Comparison of ENCODE assay signal across 8 cellular contexts in the genomic region with DNA sequence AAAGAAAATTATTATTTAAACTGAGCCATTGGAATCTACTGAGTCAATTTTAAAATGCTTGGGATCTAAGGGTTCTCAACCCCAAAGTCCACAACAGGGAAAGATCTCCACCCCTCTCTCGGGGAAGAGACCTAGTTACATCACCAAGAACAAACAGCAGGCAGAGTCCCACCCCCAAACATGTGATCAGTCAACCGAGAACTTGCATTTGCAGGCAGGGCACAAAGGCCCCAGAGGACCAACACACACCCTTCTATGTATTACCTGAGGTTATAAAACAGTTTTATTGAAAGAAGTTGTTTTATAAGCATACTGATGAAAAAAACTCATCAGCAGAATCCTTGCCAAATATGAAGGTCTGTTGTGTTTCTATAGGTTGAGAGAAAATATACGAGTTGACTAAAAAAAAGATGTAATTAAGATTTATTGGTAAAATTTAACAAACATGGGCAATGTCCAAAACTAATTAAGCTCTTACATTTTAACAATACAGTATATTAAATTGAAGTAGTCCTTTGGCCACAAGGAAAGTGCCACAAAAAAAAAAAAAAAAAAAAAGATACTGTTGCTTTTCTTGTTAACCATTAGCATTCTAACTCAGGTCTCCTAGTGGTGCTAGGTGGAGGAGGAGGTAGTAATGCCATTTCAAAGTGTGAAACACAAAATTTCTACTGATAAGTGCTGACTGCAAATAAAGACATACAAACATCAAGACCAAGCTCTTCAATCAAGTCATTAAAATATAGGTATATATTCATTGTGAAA. TPM values are rescaled to one million over a fixed set of nuclear protein-coding genes. Genes with fewer than 3 reads are reported as not detected.
DNase-seq lines count a peak whose midpoint lies in the region; ATAC-seq and TF ChIP-seq lines count a peak whose summit lies in the region.

No MANE protein-coding gene starts in this region.

- peaks cover 25% of the 10 kb centered on the region for H3K4me1 ChIP-seq in CD8-positive, alpha-beta memory T cell (ENCODE audit: insufficient read depth, low read length)
- H3K4me1 ChIP-seq in HEK293 (ENCODE audit: control insufficient read depth, insufficient read depth, low read length) = peaks cover 14% of the 10 kb centered on the region; the same call in 1 of the 2 replicates
- H3K4me1 ChIP-seq in right lobe of liver = peaks cover 0 to 41% (median 9%) of the 10 kb centered on the region in 4 donors
- peaks cover 22% of the 10 kb centered on the region for H3K4me1 ChIP-seq in suprapubic skin

- no peaks in the 10 kb centered on the region for H3K27me3 Mint-ChIP-seq in CD8-positive, alpha-beta memory T cell

- H3K27ac Mint-ChIP-seq in CD8-positive, alpha-beta memory T cell = peak overlapping the region in 6 of 8 donors; percentile 31 to 77 (median 48)

- no peaks in the 10 kb centered on the region for H3K9me3 Mint-ChIP-seq in CD8-positive, alpha-beta memory T cell

- H3K4me3 Mint-ChIP-seq in CD8-positive, alpha-beta memory T cell = peak overlapping the region in 5 of 7 donors; percentile 19 to 45 (median 30)

- TF ChIP-seq POLR2A in right lobe of liver (IDR thresholded peaks at IDR 0.05) (no peak), suprapubic skin (IDR thresholded peaks at IDR 0.05) (no peak)

- H3K4me1 Mint-ChIP-seq in CD8-positive, alpha-beta memory T cell = peaks cover 16 to 24% (median 21%) of the 10 kb centered on the region in 3 donors

- H3K27me3 ChIP-seq in CD8-positive, alpha-beta memory T cell (ENCODE audit: insufficient read depth, low read length, poor library complexity, severe bottlenecking) = no peaks in the 10 kb centered on the region
- H3K27me3 ChIP-seq in dorsolateral prefrontal cortex (no peaks in the 10 kb centered on the region), right lobe of liver (no peaks in the 10 kb centered on the region), suprapubic skin (no peaks in the 10 kb centered on the region)

- CTCF ChIA-PET in CD8-positive, alpha-beta memory T cell (lab: Charles Lee) = no interaction called here
- CTCF ChIA-PET in HEK293 (lab: Yijun Ruan, JAX) = interaction anchor here (0.6 to 2.6 kb wide), 4 partner anchors 16 to 75 kb away, joined by 3 to 16 read pairs (median 4); no protein-coding TSS in a partner anchor

- H3K36me3 ChIP-seq in CD8-positive, alpha-beta memory T cell (ENCODE audit: insufficient read depth, low read length) = no peaks in the 10 kb centered on the region
- no peaks in the 10 kb centered on the region for H3K36me3 ChIP-seq in HEK293 (ENCODE audit: control insufficient read depth in 2 of 2, insufficient read depth in 1 of 2, low read length in 2 of 2)
- H3K36me3 ChIP-seq in right lobe of liver = no peaks in the 10 kb centered on the region
- no peaks in the 10 kb centered on the region for H3K36me3 ChIP-seq in suprapubic skin

- no peaks in the 10 kb centered on the region for H3K36me3 Mint-ChIP-seq in CD8-positive, alpha-beta memory T cell

- 33% methylated on average over 3 of the region's 3 CpGs for WGBS in right lobe of liver (ENCODE audit: insufficient coverage, low coverage, low lambda C conversion rate, missing lambda C conversion rate)
- WGBS in suprapubic skin = 42% methylated on average over 3 of the region's 3 CpGs

- intact Hi-C loops in dorsolateral prefrontal cortex (cut with DNase I) = loop anchor here (1.0 to 5.0 kb wide), 3 partner anchors 35 to 63 kb away; no protein-coding TSS in a partner anchor
- intact Hi-C loops in right lobe of liver (cut with DNase I) = no loop called here

- TF ChIP-seq EP300 in suprapubic skin (IDR thresholded peaks at IDR 0.05) = no peak

- H3K4me3 ChIP-seq in CD8-positive, alpha-beta memory T cell (ENCODE audit: low read length) = no peak overlapping the region
- H3K4me3 ChIP-seq in HEK293 (ENCODE audit: low read depth, low read length) (no peak overlapping the region), dorsolateral prefrontal cortex (peak overlapping the region in 57 of 59 donors; percentile 9 to 69 (median 54)), right lobe of liver (no peak overlapping the region), suprapubic skin (peak overlapping the region; percentile 27)

- ATAC-seq in right lobe of liver (peak; percentile 88 to 94 (median 93)), GM21576 (IDR thresholded peaks at IDR 0.05; ENCODE audit: unreplicated experiment) (no peak)

- no peak for DNase-seq in CD8-positive, alpha-beta memory T cell
- peak; percentile 46 for DNase-seq in RPMI7951 (ENCODE audit: low read depth)
- peak; percentile 11 to 89 (median 76) for DNase-seq in dorsolateral prefrontal cortex
- DNase-seq in right lobe of liver = peak; percentile 32 to 81 (median 81)
- peak in 1 of 2 donors; percentile 65 for DNase-seq in suprapubic skin (ENCODE audit: low spot score in 2 of 2)
- no peak for DNase-seq in stimulated activated CD4-positive, alpha-beta T cell treated with anti-CD3 and anti-CD28 coated beads, Interleukin-4, amount 100 ng/mL, for 1 hour

- H3K27ac ChIP-seq in CD8-positive, alpha-beta memory T cell (ENCODE audit: low read depth, low read length) = peak overlapping the region; percentile 65
- peak overlapping the region; percentile 29; the same call in 1 of the 2 replicates for H3K27ac ChIP-seq in HEK293 (ENCODE audit: extremely low read depth, low read depth, low read length)
- peak overlapping the region; percentile 30 to 99 (median 95) for H3K27ac ChIP-seq in dorsolateral prefrontal cortex
- H3K27ac ChIP-seq in right lobe of liver = peak overlapping the region in 1 of 3 donors; percentile 48
- H3K27ac ChIP-seq in suprapubic skin = peak overlapping the region; percentile 61

- TF ChIP-seq CTCF in HEK293 (tag by site-specific recombination; IDR thresholded peaks at IDR 0.05) (no peak), dorsolateral prefrontal cortex (IDR thresholded peaks at IDR 0.05 in 54 of 56, conservative IDR thresholded peaks at IDR 0.05 in 2 of 56; ENCODE audit: low read depth in 1 of 56, partially characterized antibody in 56 of 56) (peak in 9 of 56 donors; percentile 4 to 16 (median 12)), right lobe of liver (IDR thresholded peaks at IDR 0.05) (no peak), suprapubic skin (IDR thresholded peaks at IDR 0.05) (no peak)

- H3K9me3 ChIP-seq in CD8-positive, alpha-beta memory T cell (ENCODE audit: low read length) = no peaks in the 10 kb centered on the region
- H3K9me3 ChIP-seq in HEK293 (ENCODE audit: control insufficient read depth, insufficient read depth, low read depth, low read length) = no peaks in the 10 kb centered on the region
- H3K9me3 ChIP-seq in right lobe of liver = no peaks in the 10 kb centered on the region
- no peaks in the 10 kb centered on the region for H3K9me3 ChIP-seq in suprapubic skin

- POLR2A ChIA-PET in CD8-positive, alpha-beta memory T cell (lab: Charles Lee) = interaction anchor here (1.0 kb wide), 1 partner anchor 179 kb away, joined by 11 read pairs; no protein-coding TSS in a partner anchor
- POLR2A ChIA-PET in HEK293 (lab: Yijun Ruan, JAX) = interaction anchor here (0.6 to 1.5 kb wide), 3 partner anchors 34 to 179 kb away, joined by 3 to 5 read pairs (median 5); partner anchors contain the start of gene PPP3CB

TF ChIP-seq in HEK293, 187 proteins besides CTCF, POLR2A, EP300 and RAD21 (continues in another document):
- TF ChIP-seq KLF10 (tag by site-specific recombination; IDR thresholded peaks at IDR 0.05) (peak; percentile 84), ZBTB44 (tag by site-specific recombination; IDR thresholded peaks at IDR 0.05) (peak; percentile 77), ZNF10 (tag by site-specific recombination; IDR thresholded peaks at IDR 0.05) (no peak), ZNF404 (tag by site-specific recombination; IDR thresholded peaks at IDR 0.05) (no peak), SP3 (tag by site-specific recombination; IDR thresholded peaks at IDR 0.05) (0 out of 2 replicates have a peak, but pooled peaks have one; percentile 20), ZNF311 (tag by site-specific recombination; IDR thresholded peaks at IDR 0.05; ENCODE audit: borderline replicate concordance) (no peak), ZNF623 (tag by site-specific recombination; IDR thresholded peaks at IDR 0.05) (no peak)
- TF ChIP-seq, protein P1, sequence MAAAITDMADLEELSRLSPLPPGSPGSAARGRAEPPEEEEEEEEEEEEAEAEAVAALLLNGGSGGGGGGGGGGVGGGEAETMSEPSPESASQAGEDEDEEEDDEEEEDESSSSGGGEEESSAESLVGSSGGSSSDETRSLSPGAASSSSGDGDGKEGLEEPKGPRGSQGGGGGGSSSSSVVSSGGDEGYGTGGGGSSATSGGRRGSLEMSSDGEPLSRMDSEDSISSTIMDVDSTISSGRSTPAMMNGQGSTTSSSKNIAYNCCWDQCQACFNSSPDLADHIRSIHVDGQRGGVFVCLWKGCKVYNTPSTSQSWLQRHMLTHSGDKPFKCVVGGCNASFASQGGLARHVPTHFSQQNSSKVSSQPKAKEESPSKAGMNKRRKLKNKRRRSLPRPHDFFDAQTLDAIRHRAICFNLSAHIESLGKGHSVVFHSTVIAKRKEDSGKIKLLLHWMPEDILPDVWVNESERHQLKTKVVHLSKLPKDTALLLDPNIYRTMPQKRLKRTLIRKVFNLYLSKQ (tag by site-specific recombination; IDR thresholded peaks at IDR 0.05; ENCODE audit: borderline replicate concordance) = no peak

RNA-seq across cellular contexts. Expression of gene USP54, which starts 1.0 kb away (rescaled TPM):
- 10 to 100 TPM; 10.5 to 11.9 TPM for total RNA-seq in CD8-positive, alpha-beta memory T cell
- 1.5 TPM for polyA plus RNA-seq in CD8-positive, alpha-beta memory T cell
- total RNA-seq in RPMI7951 (2014; rRNA removed; shearing (Covaris generic)) = 6.4 and 8.3 TPM in 2 replicates
- 100 to 1,000 TPM in 119 of 120 experiments, 10 to 100 TPM in 1; 91.9 to 623 (median 231) TPM for total RNA-seq in dorsolateral prefrontal cortex
- total RNA-seq in right lobe of liver = 1 to 10 TPM; 1.5 to 5.7 (median 3.6) TPM
- total RNA-seq in suprapubic skin = 100 to 1,000 TPM in 1 of 4 donors, 10 to 100 TPM in 3; 52.2 to 110 (median 79.5) TPM

RNA-seq across cellular contexts. Expression of gene MYOZ1, which starts 49.2 kb away (rescaled TPM):
- not detected for total RNA-seq in CD8-positive, alpha-beta memory T cell
- polyA plus RNA-seq in CD8-positive, alpha-beta memory T cell = not detected
- total RNA-seq in RPMI7951 (2014; rRNA removed; shearing (Covaris generic)) = not detected in 2 replicates
- 1 to 10 TPM in 52 of 120 experiments, under 1 TPM in 60, not detected in 8; 0.30 to 2.4 (median 0.94) TPM for total RNA-seq in dorsolateral prefrontal cortex
- 1 to 10 TPM in 1 of 6 experiments, under 1 TPM in 1, not detected in 4; 0.74 to 1.1 TPM for total RNA-seq in right lobe of liver
- 1 to 10 TPM in 1 of 4 donors, under 1 TPM in 1, not detected in 2; 0.73 to 1.3 TPM for total RNA-seq in suprapubic skin

Comparison
In these comparisons a context has a peak if more than half of its experiments do, and no peak if none do; other contexts are left out.
1. DNase-seq: peak in RPMI7951 (single experiment), dorsolateral prefrontal cortex (10 of 10) and right lobe of liver (3 of 3); none in CD8-positive, alpha-beta memory T cell (0 of 5) and stimulated activated CD4-positive, alpha-beta T cell treated with anti-CD3 and anti-CD28 coated beads, Interleukin-4, amount 100 ng/mL, for 1 hour (single experiment).
2. H3K4me3 ChIP-seq: peak in dorsolateral prefrontal cortex (57 of 59) and suprapubic skin (single experiment); none in CD8-positive, alpha-beta memory T cell (single experiment), HEK293 (single experiment) and right lobe of liver (0 of 3).
3. intact Hi-C loops: an anchor here in dorsolateral prefrontal cortex (1.0 to 5.0 kb wide); none called in right lobe of liver.